9 cellular contexts compared by ENCODE assay signal in genomic region chr17:73165616-73166404, GRCh38. TPM values are rescaled to one million over a fixed set of nuclear protein-coding genes. Genes with fewer than 3 reads are reported as not detected.
DNase-seq lines count a peak whose midpoint lies in the region; ATAC-seq and TF ChIP-seq lines count a peak whose summit lies in the region.
"Had no signal": no experiment of that assay in that cellular context is flagged by ENCODE, and none has a peak within 500 bp of the region (broad histone marks: within the 10 kb centered on the region; RNA-seq: fewer than 3 reads in every experiment).

No MANE protein-coding gene starts in this region.

- H3K36me3 ChIP-seq in SU-DHL-6 (ENCODE audit: low read length) (no peaks in the 10 kb centered on the region), cardiac muscle cell (no peaks in the 10 kb centered on the region), gastrocnemius medialis (no peaks in the 10 kb centered on the region)

- H3K4me2 ChIP-seq in SU-DHL-6 (ENCODE audit: low read depth, low read length, poor library complexity, severe bottlenecking): peak overlapping the region; percentile 37

- ATAC-seq in gastrocnemius medialis (no peak), GM21529 (IDR thresholded peaks at IDR 0.05; ENCODE audit: unreplicated experiment) (no peak)

- H3K27me3 ChIP-seq in SU-DHL-6 (ENCODE audit: low read length): no peaks in the 10 kb centered on the region
- H3K27me3 ChIP-seq in cardiac muscle cell: peaks cover 52% of the 10 kb centered on the region
- peaks cover 45 to 64% (median 46%) of the 10 kb centered on the region in 3 donors for H3K27me3 ChIP-seq in gastrocnemius medialis

- H3K9me3 ChIP-seq in SU-DHL-6 (ENCODE audit: insufficient read depth, low read length): no peaks in the 10 kb centered on the region
- no peaks in the 10 kb centered on the region for H3K9me3 ChIP-seq in cardiac muscle cell (ENCODE audit: low read depth)
- no peaks in the 10 kb centered on the region for H3K9me3 ChIP-seq in gastrocnemius medialis

- TF ChIP-seq CTCF in SU-DHL-6 (IDR thresholded peaks at IDR 0.05; ENCODE audit: insufficient read depth, low read length, poor library complexity, severe bottlenecking): no peak
- TF ChIP-seq CTCF in cardiac muscle cell (IDR thresholded peaks at IDR 0.05; ENCODE audit: low read depth, low read length): no peak
- no peak for TF ChIP-seq CTCF in gastrocnemius medialis (IDR thresholded peaks at IDR 0.05 in 4 of 5, conservative IDR thresholded peaks at IDR 0.05 in 1 of 5)
- no peak for TF ChIP-seq CTCF in GM13977 (IDR thresholded peaks at IDR 0.05; ENCODE audit: extremely low read depth, insufficient read depth, missing control alignments)

- H3K9ac ChIP-seq in SU-DHL-6 (ENCODE audit: low read length): no peak overlapping the region

- H3K4me1 ChIP-seq in cardiac muscle cell (ENCODE audit: low read depth): peaks cover 4% of the 10 kb centered on the region
- peaks cover 4 to 24% of the 10 kb centered on the region in 2 donors for H3K4me1 ChIP-seq in gastrocnemius medialis

- no peaks in the 10 kb centered on the region for H3K9me2 ChIP-seq in SU-DHL-6 (replicated peaks; ENCODE audit: insufficient read depth, low read length)

- TF ChIP-seq POLR2A in gastrocnemius medialis (IDR thresholded peaks at IDR 0.05): no peak

- in situ Hi-C loops in gastrocnemius medialis (cut with MboI; ENCODE audit: low sequenced_read_pairs in 4 of 4): loop anchor here (25.0 kb wide), 2 partner anchors 429 to 604 kb away; no protein-coding TSS in a partner anchor
- in situ Hi-C loops in GM13977 (cut with MboI; ENCODE audit: low pct_unique_long_range_greater_than_20kb, low sequenced_read_pairs, unreplicated experiment): loop anchor here (25.0 kb wide), 1 partner anchor 179 kb away; no protein-coding TSS in a partner anchor

- H3F3A ChIP-seq in SU-DHL-6 (ENCODE audit: insufficient read depth): no peaks in the 10 kb centered on the region

- DNase-seq in DMS 273 (lab: John Stamatoyannopoulos, UW; ENCODE audit: unreplicated experiment) (peak; percentile 61), DMS 273 treated with DMSO at 0.1 percent for 48 hours (lab: John Stamatoyannopoulos, UW) (no peak), cardiac muscle cell (ENCODE audit: low read depth in 1 of 2, low spot score in 1 of 2) (no peak), gastrocnemius medialis (no peak), GM13977 (ENCODE audit: low spot score) (no peak), dedifferentiated amniotic fluid mesenchymal stem cell (ENCODE audit: extremely low spot score) (no peak)

- no peaks in the 10 kb centered on the region for H3K79me2 ChIP-seq in SU-DHL-6 (ENCODE audit: insufficient read depth, low read length)

- no peak overlapping the region for H3K4me3 ChIP-seq in SU-DHL-6 (ENCODE audit: insufficient read depth, low read length, poor library complexity, severe bottlenecking)
- H3K4me3 ChIP-seq in cardiac muscle cell: peak overlapping the region; percentile 82
- H3K4me3 ChIP-seq in gastrocnemius medialis: peak overlapping the region; percentile 51 to 64 (median 54)

- intact Hi-C loops in gastrocnemius medialis (cut with DNase I; ENCODE audit: low total_unique reads): no loop called here

- H3K27ac ChIP-seq in SU-DHL-6 (ENCODE audit: low read depth, low read length) (no peak overlapping the region), cardiac muscle cell (no peak overlapping the region), gastrocnemius medialis (peak overlapping the region in 3 of 4 donors; percentile 20 to 60 (median 50))
- H3K27ac ChIP-seq: 22Rv1 had no signal

- no peak overlapping the region for H2AFZ ChIP-seq in SU-DHL-6 (ENCODE audit: low read depth, low read length, severe bottlenecking)

- H4K20me1 ChIP-seq in SU-DHL-6 (ENCODE audit: low read depth, low read length): no peaks in the 10 kb centered on the region

RNA-seq across cellular contexts. Expression of gene SSTR2, which starts 1.0 kb away (rescaled TPM):
- total RNA-seq in cardiac muscle cell (0.12 and 0.18 TPM in 2 replicates), gastrocnemius medialis (1 to 10 TPM in 2 of 4 donors, under 1 TPM in 2; 0.31 to 2.3 (median 0.82) TPM)
- 0.20 and 0.27 TPM in 2 replicates for polyA plus RNA-seq in cardiac muscle cell

RNA-seq across cellular contexts. Expression of gene COG1, which starts 27.0 kb away (rescaled TPM):
- total RNA-seq in cardiac muscle cell (22.1 and 37.9 TPM in 2 replicates), gastrocnemius medialis (10 to 100 TPM; 21.2 to 34.7 (median 26.7) TPM)
- 42.4 and 61.2 TPM in 2 replicates for polyA plus RNA-seq in cardiac muscle cell

Comparison
In these comparisons a context has a peak if more than half of its experiments do, and no peak if none do; other contexts are left out.
1. H3K27ac ChIP-seq: peak in gastrocnemius medialis (3 of 4); none in SU-DHL-6 (single experiment) and cardiac muscle cell (single experiment).